8 cellular contexts compared by ENCODE assay signal in genomic region chr16:425082-425718, GRCh38. TPM values are rescaled to one million over a fixed set of nuclear protein-coding genes. Genes with fewer than 3 reads are reported as not detected.
DNase-seq lines count a peak whose midpoint lies in the region; ATAC-seq and TF ChIP-seq lines count a peak whose summit lies in the region.

RAB11FIP3 (plus strand) TSS chr16:425649; CDS start chr16:426007, 358 bp downstream.

- peak within 1 kb of the TSS; percentile 66 for H2BK5ac ChIP-seq in neuronal stem cell (ENCODE audit: low read length)

- peak within 1 kb of the TSS; percentile 82 for H3K14ac ChIP-seq in neuronal stem cell (ENCODE audit: low read length)

- H2AK5ac ChIP-seq in neuronal stem cell (ENCODE audit: low read depth, low read length): peak within 1 kb of the TSS; percentile 98

- peak within 1 kb of the TSS; percentile 100 for H3K4me2 ChIP-seq in neuronal stem cell (ENCODE audit: insufficient read depth, low read length, poor library complexity, severe bottlenecking)

- H3K4ac ChIP-seq in neuronal stem cell (ENCODE audit: low read length): peak within 1 kb of the TSS; percentile 76

- WGBS in neuronal stem cell (ENCODE audit: extremely low coverage in 2 of 2, insufficient read length in 2 of 2, insufficient replicate concordance in 1 of 2), 2 donors: no CpG with 5 or more reads among the region's 77 CpGs

- H2BK15ac ChIP-seq in neuronal stem cell (ENCODE audit: low read length): peak within 1 kb of the TSS; percentile 98

- peak; percentile 74 for ATAC-seq in GM21737 (IDR thresholded peaks at IDR 0.05; ENCODE audit: unreplicated experiment)
- peak; percentile 59 for ATAC-seq in foreskin keratinocyte

- peak within 1 kb of the TSS; percentile 65 for H4K8ac ChIP-seq in neuronal stem cell (ENCODE audit: low read depth, low read length)

- H3K27ac ChIP-seq in foreskin keratinocyte: peak within 1 kb of the TSS; percentile 9
- peak within 1 kb of the TSS; percentile 54 for H3K27ac ChIP-seq in neuronal stem cell (replicated peaks; ENCODE audit: low read length)

- H4K91ac ChIP-seq in neuronal stem cell (ENCODE audit: low read depth, low read length, poor library complexity): no peak within 1 kb of the TSS

- H3K9me3 ChIP-seq in neuronal stem cell (replicated peaks in 1 of 2; ENCODE audit: control insufficient read depth in 2 of 2, insufficient read depth in 1 of 2, low read depth in 1 of 2, low read length in 2 of 2): no peaks in the 10 kb centered on the region

- peaks cover 3% of the 10 kb centered on the region for H3K4me1 ChIP-seq in foreskin keratinocyte
- peaks cover 7 to 14% of the 10 kb centered on the region in 2 donors for H3K4me1 ChIP-seq in neuronal stem cell (ENCODE audit: control insufficient read depth in 2 of 2, insufficient read depth in 1 of 2, low read depth in 1 of 2, low read length in 2 of 2)

- peak within 1 kb of the TSS; percentile 96 for H3K9ac ChIP-seq in neuronal stem cell (ENCODE audit: low read depth, low read length, poor library complexity)

- H3K79me1 ChIP-seq in neuronal stem cell (ENCODE audit: low read depth, low read length): peaks cover 15% of the 10 kb centered on the region

- DNase-seq in Daoy (ENCODE audit: low read depth) (peak; percentile 87), Kasumi-1 (lab: John Stamatoyannopoulos, UW) (peak; percentile 40 to 42), SHP77 treated with DMSO at 0.1 percent for 48 hours (lab: John Stamatoyannopoulos, UW) (peak; percentile 61), activated gamma-delta T cell treated with Interleukin-2 at 50 U/mL for 16 hours (peak; percentile 79), foreskin keratinocyte (peak; percentile 39 to 68), neuronal stem cell (ENCODE audit: low spot score) (peak; percentile 84)

- TF ChIP-seq CTCF in foreskin keratinocyte (conservative IDR thresholded peaks at IDR 0.05): peak; percentile 48
- TF ChIP-seq CTCF in subcutaneous adipose tissue (IDR thresholded peaks at IDR 0.05; ENCODE audit: low read depth): no peak

- H3K27me3 ChIP-seq in foreskin keratinocyte (no peaks in the 10 kb centered on the region), neuronal stem cell (ENCODE audit: control insufficient read depth in 3 of 3, insufficient read depth in 3 of 3, low read depth in 1 of 3, low read length in 3 of 3) (peaks cover 11 to 18% (median 12%) of the 10 kb centered on the region in 3 experiments)

- H2AFZ ChIP-seq in neuronal stem cell (ENCODE audit: low read length): peak within 1 kb of the TSS; percentile 98

- H2BK120ac ChIP-seq in neuronal stem cell (ENCODE audit: low read depth, low read length): no peak within 1 kb of the TSS

- peak within 1 kb of the TSS; percentile 100 for H3K23ac ChIP-seq in neuronal stem cell (ENCODE audit: low read depth, low read length, poor library complexity)

- H2BK12ac ChIP-seq in neuronal stem cell (ENCODE audit: low read length): no peak within 1 kb of the TSS

- H3K4me3 ChIP-seq in neuronal stem cell (ENCODE audit: low read length in 2 of 2): peak within 1 kb of the TSS; percentile 87 to 99

- peak within 1 kb of the TSS; percentile 95 for H3K18ac ChIP-seq in neuronal stem cell (ENCODE audit: low read length)

- peaks cover 4 to 30% of the 10 kb centered on the region in 2 donors for H3K36me3 ChIP-seq in neuronal stem cell (replicated peaks in 1 of 2; ENCODE audit: control insufficient read depth in 2 of 2, insufficient read depth in 2 of 2, low read length in 2 of 2)

RNA-seq across cellular contexts. Expression of gene RAB11FIP3, which starts in this region (rescaled TPM):
- 6.2 and 10.4 TPM in 2 replicates for total RNA-seq in Daoy (2014; rRNA removed; shearing (Covaris generic))
- 14.9 and 15.1 TPM in 2 replicates for total RNA-seq in foreskin keratinocyte
- polyA plus RNA-seq in foreskin keratinocyte: 10.9 and 12.0 TPM in 2 replicates
- 24.4 TPM for polyA plus RNA-seq in neuronal stem cell (2013, experiment 1 of 2)
- polyA plus RNA-seq in neuronal stem cell (2013, experiment 2 of 2): 24.0 TPM
- 10 to 100 TPM; 10.9 to 35.0 (median 21.0) TPM for total RNA-seq in subcutaneous adipose tissue

Comparison
In these comparisons a context has a peak if more than half of its experiments do, and no peak if none do; other contexts are left out.
1. Peak in every context shown above with its lines: DNase-seq, ATAC-seq, H3K4me3 ChIP-seq and H3K27ac ChIP-seq.